In genomic region chr6:65149841-65150240, GRCh38 we compare ENCODE assay signal across 8 cellular contexts.
"Had no signal": no experiment of that assay in that cellular context is flagged by ENCODE, and none has a peak within 500 bp of the region (broad histone marks: within the 10 kb centered on the region; RNA-seq: fewer than 3 reads in every experiment).

No MANE protein-coding gene starts in this region.

- H3K36me3 ChIP-seq: HAP-1 had no signal

- DNase-seq: GM23248, GOT3, H7, HFFc6, KBM-7 had no signal

- H3K27ac ChIP-seq: GM23248, HL-60 had no signal

- H3K36me3 Mint-ChIP-seq: IgD-negative memory B cell had no signal

- H3K9ac ChIP-seq: GM23248 had no signal

- H3K9me3 ChIP-seq: HAP-1 had no signal

- H3K4me3 ChIP-seq: GM23248, HAP-1 had no signal

- H3K4me1 ChIP-seq: HAP-1 had no signal

- H3K27ac Mint-ChIP-seq: HFFc6, IgD-negative memory B cell had no signal

- H3K4me1 Mint-ChIP-seq: IgD-negative memory B cell had no signal

- H3K4me3 Mint-ChIP-seq: HFFc6, IgD-negative memory B cell had no signal

- H3K9me3 Mint-ChIP-seq: IgD-negative memory B cell had no signal

- H3K27me3 Mint-ChIP-seq: IgD-negative memory B cell had no signal
